Comparison of ENCODE assay signal across 1 cellular context in genomic region chr1:155135416-155136197, GRCh38.
TF ChIP-seq lines count a peak whose summit lies in the region.

Gene SLC50A1, plus strand, starts transcription at chr1:155135852. Its CDS starts 60 bp downstream, at chr1:155135912.

TF ChIP-seq in HepG2, 621 proteins besides CTCF, POLR2A, EP300 and RAD21 (continued from another document and continues in another):
- TF ChIP-seq ZNF550 (CRISPR knock-in tag; IDR thresholded peaks at IDR 0.05; ENCODE audit: borderline replicate concordance) (no peak), ATRX (CRISPR knock-in tag; IDR thresholded peaks at IDR 0.05; ENCODE audit: borderline replicate concordance) (no peak), ZNF670 (CRISPR knock-in tag; IDR thresholded peaks at IDR 0.05; ENCODE audit: borderline replicate concordance) (no peak), U2AF2 (IDR thresholded peaks at IDR 0.05; ENCODE audit: low read depth, low read length) (no peak), HMGA1 (CRISPR knock-in tag; conservative IDR thresholded peaks at IDR 0.05) (no peak), ZBTB2 (CRISPR knock-in tag; IDR thresholded peaks at IDR 0.05; ENCODE audit: low read depth) (no peak; the same call in 1 of the 2 replicates), HNF1A (IDR thresholded peaks at IDR 0.05; ENCODE audit: low read depth) (no peak), HNF1A (CRISPR knock-in tag; IDR thresholded peaks at IDR 0.05; ENCODE audit: borderline replicate concordance) (peak; percentile 77; the same call in 1 of the 2 replicates), NFIB (CRISPR knock-in tag; IDR thresholded peaks at IDR 0.05; ENCODE audit: borderline replicate concordance) (no peak), CBX1 (IDR thresholded peaks at IDR 0.05; ENCODE audit: low read depth) (no peak), ZNF607 (CRISPR knock-in tag; IDR thresholded peaks at IDR 0.05; ENCODE audit: borderline replicate concordance) (peak; percentile 17; the same call in 1 of the 2 replicates), IRF2 (CRISPR knock-in tag; IDR thresholded peaks at IDR 0.05) (no peak; the same call in 1 of the 2 replicates), SOX6 (IDR thresholded peaks at IDR 0.05) (no peak), SOX6 (CRISPR knock-in tag; IDR thresholded peaks at IDR 0.05) (peak; percentile 60), ZNF639 (CRISPR knock-in tag; conservative IDR thresholded peaks at IDR 0.05) (no peak; the same call in 1 of the 2 replicates), ZBTB4 (CRISPR knock-in tag; IDR thresholded peaks at IDR 0.05; ENCODE audit: borderline replicate concordance) (0 out of 2 replicates have a peak, but pooled peaks have one; percentile 37), ARNTL (CRISPR knock-in tag; IDR thresholded peaks at IDR 0.05) (peak; percentile 81; the same call in 1 of the 2 replicates), DR1 (CRISPR knock-in tag; IDR thresholded peaks at IDR 0.05) (no peak), SMARCE1 (IDR thresholded peaks at IDR 0.05; ENCODE audit: borderline replicate concordance) (no peak), ZNF3 (CRISPR knock-in tag; IDR thresholded peaks at IDR 0.05) (no peak), ZNF619 (CRISPR knock-in tag; IDR thresholded peaks at IDR 0.05) (0 out of 2 replicates have a peak, but pooled peaks have one; percentile 43), ZBTB10 (CRISPR knock-in tag; IDR thresholded peaks at IDR 0.05; ENCODE audit: borderline replicate concordance) (0 out of 2 replicates have a peak, but pooled peaks have one; percentile 77), TFDP2 (CRISPR knock-in tag; IDR thresholded peaks at IDR 0.05) (peak; percentile 56), ZNF34 (CRISPR knock-in tag; IDR thresholded peaks at IDR 0.05; ENCODE audit: borderline replicate concordance) (no peak), ZNF530 (CRISPR knock-in tag; IDR thresholded peaks at IDR 0.05; ENCODE audit: low read depth) (no peak), RBAK (CRISPR knock-in tag; IDR thresholded peaks at IDR 0.05) (no peak), ZNF784 (CRISPR knock-in tag; IDR thresholded peaks at IDR 0.05; ENCODE audit: borderline replicate concordance) (peak; percentile 80; the same call in 1 of the 2 replicates), ELF1 (CRISPR knock-in tag; IDR thresholded peaks at IDR 0.05) (peak; percentile 53), FOXM1 (CRISPR knock-in tag; IDR thresholded peaks at IDR 0.05) (no peak), BHLHE40 (IDR thresholded peaks at IDR 0.05; ENCODE audit: low read length) (peak; percentile 42), TRIM22 (IDR thresholded peaks at IDR 0.05) (no peak), ZGPAT (CRISPR knock-in tag; IDR thresholded peaks at IDR 0.05) (peak; percentile 67), CBFB (CRISPR knock-in tag; IDR thresholded peaks at IDR 0.05) (peak; percentile 65; the same call in 1 of the 2 replicates), SATB2 (CRISPR knock-in tag; IDR thresholded peaks at IDR 0.05) (peak; percentile 88; the same call in 1 of the 2 replicates), REXO4 (CRISPR knock-in tag; IDR thresholded peaks at IDR 0.05; ENCODE audit: borderline replicate concordance) (no peak), KMT2B (CRISPR knock-in tag; IDR thresholded peaks at IDR 0.05) (0 out of 2 replicates have a peak, but pooled peaks have one; percentile 15), ZZZ3 (CRISPR knock-in tag; IDR thresholded peaks at IDR 0.05; ENCODE audit: borderline replicate concordance) (no peak), MBNL3 (CRISPR knock-in tag; conservative IDR thresholded peaks at IDR 0.05) (0 out of 2 replicates have a peak, but pooled peaks have one; percentile 42), SOX5 (CRISPR knock-in tag; IDR thresholded peaks at IDR 0.05; ENCODE audit: borderline replicate concordance) (peak; percentile 9; the same call in 1 of the 2 replicates), ZNF276 (CRISPR knock-in tag; IDR thresholded peaks at IDR 0.05; ENCODE audit: low read depth) (no peak; the same call in 1 of the 2 replicates), ZBTB7B (CRISPR knock-in tag; IDR thresholded peaks at IDR 0.05) (peak; percentile 42; the same call in 1 of the 2 replicates)
